ENCODE assay signal across 2 cellular contexts in genomic region chr11:60763692-60764369, GRCh38.
TF ChIP-seq lines count a peak whose summit lies in the region.

No MANE protein-coding gene starts in this region.

TF ChIP-seq in IMR-90, 13 proteins besides CTCF, POLR2A, EP300 and RAD21:
- TF ChIP-seq ELK1 (IDR thresholded peaks at IDR 0.05; ENCODE audit: borderline replicate concordance, low read depth, low read length), result no peak
- no peak for TF ChIP-seq NFE2L2 (IDR thresholded peaks at IDR 0.05; ENCODE audit: low read depth, low read length)
- TF ChIP-seq MXI1 (IDR thresholded peaks at IDR 0.05; ENCODE audit: borderline replicate concordance, low read depth, low read length), result no peak
- TF ChIP-seq RCOR1 (IDR thresholded peaks at IDR 0.05; ENCODE audit: insufficient replicate concordance, low read length), result no peak
- no peak for TF ChIP-seq BHLHE40 (IDR thresholded peaks at IDR 0.05; ENCODE audit: low read depth, low read length)
- no peak for TF ChIP-seq CEBPB (IDR thresholded peaks at IDR 0.05; ENCODE audit: low read depth, low read length)
- no peak for TF ChIP-seq USF2 (IDR thresholded peaks at IDR 0.05; ENCODE audit: low read depth, low read length)
- TF ChIP-seq SMC3 (IDR thresholded peaks at IDR 0.05; ENCODE audit: low read depth, low read length), result no peak
- no peak for TF ChIP-seq FOS (IDR thresholded peaks at IDR 0.05; ENCODE audit: low read depth, low read length)
- TF ChIP-seq CHD1 (IDR thresholded peaks at IDR 0.05; ENCODE audit: low read depth, low read length), result no peak
- no peak for TF ChIP-seq MAZ (IDR thresholded peaks at IDR 0.05; ENCODE audit: borderline replicate concordance, low read depth, low read length)
- TF ChIP-seq MAFK (IDR thresholded peaks at IDR 0.05; ENCODE audit: low read depth, low read length), result no peak
- no peak for TF ChIP-seq RFX5 (IDR thresholded peaks at IDR 0.05; ENCODE audit: low read depth, low read length)

TF ChIP-seq in GM12878, 131 proteins besides CTCF, POLR2A, EP300 and RAD21 (continues in another document):
- TF ChIP-seq BCL11A (IDR thresholded peaks at IDR 0.05; ENCODE audit: low read depth, low read length), result no peak
- TF ChIP-seq IKZF1 (conservative IDR thresholded peaks at IDR 0.05), result peak; percentile 43
- 0 out of 2 replicates have a peak, but pooled peaks have one; percentile 27 for TF ChIP-seq SMAD5 (IDR thresholded peaks at IDR 0.05; ENCODE audit: low read depth)
- no peak for TF ChIP-seq SKIL (IDR thresholded peaks at IDR 0.05; ENCODE audit: low read depth, poor library complexity, severe bottlenecking)
- TF ChIP-seq RELB (IDR thresholded peaks at IDR 0.05; ENCODE audit: low read depth), result peak; percentile 54; the same call in 1 of the 2 replicates
- peak; percentile 40; the same call in 1 of the 2 replicates for TF ChIP-seq MXI1 (IDR thresholded peaks at IDR 0.05; ENCODE audit: low read depth, low read length)
- TF ChIP-seq MEF2A (IDR thresholded peaks at IDR 0.05; ENCODE audit: insufficient read depth, low read depth, low read length), result no peak
- peak; percentile 70 for TF ChIP-seq ATF2 (IDR thresholded peaks at IDR 0.05; ENCODE audit: low read length)
- TF ChIP-seq SUPT20H (IDR thresholded peaks at IDR 0.05; ENCODE audit: borderline replicate concordance, control insufficient read depth, low read depth, low read length), result no peak
- TF ChIP-seq JUNB (IDR thresholded peaks at IDR 0.05), result peak; percentile 84
- TF ChIP-seq CREB1 (IDR thresholded peaks at IDR 0.05; ENCODE audit: low read depth), result 0 out of 2 replicates have a peak, but pooled peaks have one; percentile 6
- TF ChIP-seq POLR2AphosphoS2 (IDR thresholded peaks at IDR 0.05; ENCODE audit: low read depth, low read length), result no peak
- TF ChIP-seq CBX5 (IDR thresholded peaks at IDR 0.05; ENCODE audit: low read depth), result peak; percentile 57; the same call in 1 of the 2 replicates
- no peak for TF ChIP-seq ZNF384 (IDR thresholded peaks at IDR 0.05; ENCODE audit: borderline replicate concordance, low read depth, low read length)
- TF ChIP-seq MTA3 (IDR thresholded peaks at IDR 0.05; ENCODE audit: borderline replicate concordance, low read length), result no peak
- no peak for TF ChIP-seq ELK1 (IDR thresholded peaks at IDR 0.05; ENCODE audit: low read depth, low read length)
- TF ChIP-seq ZBTB11 (CRISPR knock-in tag; IDR thresholded peaks at IDR 0.05), result no peak
- peak; percentile 66 for TF ChIP-seq YY1 (IDR thresholded peaks at IDR 0.05; ENCODE audit: low read depth, low read length)
- TF ChIP-seq IKZF2 (IDR thresholded peaks at IDR 0.05), result peak; percentile 55 to 62; a peak in 2 of 4 replicates
- no peak for TF ChIP-seq SREBF1 (IDR thresholded peaks at IDR 0.05; ENCODE audit: low read length)
- no peak for TF ChIP-seq E2F4 (IDR thresholded peaks at IDR 0.05; ENCODE audit: low read depth, low read length)
- TF ChIP-seq ZBTB40 (IDR thresholded peaks at IDR 0.05; ENCODE audit: borderline replicate concordance), result no peak
- no peak for TF ChIP-seq ETV6 (conservative IDR thresholded peaks at IDR 0.05 in 1 of 2, IDR thresholded peaks at IDR 0.05 in 1 of 2; ENCODE audit: borderline replicate concordance in 1 of 2, low read depth in 1 of 2)
- TF ChIP-seq NFIC (IDR thresholded peaks at IDR 0.05; ENCODE audit: low read depth, low read length), result peak; percentile 65; the same call in 1 of the 2 replicates
- TF ChIP-seq IRF3 (IDR thresholded peaks at IDR 0.05), result no peak
- peak; percentile 22; the same call in 1 of the 2 replicates for TF ChIP-seq CHD2 (IDR thresholded peaks at IDR 0.05; ENCODE audit: borderline replicate concordance, low read depth, low read length)
- no peak for TF ChIP-seq NR2C2 (IDR thresholded peaks at IDR 0.05; ENCODE audit: borderline replicate concordance, control insufficient read depth, insufficient read length, low read depth)
- 0 out of 2 replicates have a peak, but pooled peaks have one; percentile 16 for TF ChIP-seq TCF3 (IDR thresholded peaks at IDR 0.05; ENCODE audit: borderline replicate concordance, insufficient read depth, low read depth, low read length)
- no peak for TF ChIP-seq CEBPB (IDR thresholded peaks at IDR 0.05; ENCODE audit: borderline replicate concordance in 1 of 2, low read depth in 2 of 2, low read length in 2 of 2)
- no peak for TF ChIP-seq SMC3 (IDR thresholded peaks at IDR 0.05; ENCODE audit: borderline replicate concordance, low read length)
- peak; percentile 48; the same call in 1 of the 2 replicates for TF ChIP-seq ZBED1 (IDR thresholded peaks at IDR 0.05; ENCODE audit: borderline replicate concordance)
- peak; percentile 14; the same call in 1 of the 2 replicates for TF ChIP-seq BACH1 (IDR thresholded peaks at IDR 0.05; ENCODE audit: borderline replicate concordance)
- no peak for TF ChIP-seq PKNOX1 (IDR thresholded peaks at IDR 0.05)
- TF ChIP-seq GABPA (IDR thresholded peaks at IDR 0.05; ENCODE audit: low read depth), result no peak
